Comparison of ENCODE assay signal across 20 cellular contexts in genomic region chr14:103894034-103894722, GRCh38. TPM values are rescaled to one million over a fixed set of nuclear protein-coding genes. Genes with fewer than 3 reads are reported as not detected.
"Had no signal": no experiment of that assay in that cellular context is flagged by ENCODE, and none has a peak within 500 bp of the region (broad histone marks: within the 10 kb centered on the region; RNA-seq: fewer than 3 reads in every experiment).

No MANE protein-coding gene starts in this region.

- H3K36me3 ChIP-seq: esophagus muscularis mucosa, neutrophil, suprapubic skin, upper lobe of left lung had no signal

- H3K27ac ChIP-seq: esophagus muscularis mucosa, hepatocyte, neutrophil, skin epidermis, suprapubic skin, upper lobe of left lung had no signal

- DNase-seq: activated CD4-positive, alpha-beta T cell treated with anti-CD3 and anti-CD28 coated beads, Interleukin-2, amount 10 ng/mL, durations not matched to agents 7 days and 5 days; activated CD4-positive, CD25-positive, alpha-beta regulatory T cell; activated naive CD8-positive, alpha-beta T cell treated with anti-CD3 and anti-CD28 coated beads for 36 hours; cerebellar nuclear complex; naive B cell; posterior cingulate gyrus; stimulated activated CD4-positive, alpha-beta T cell treated with anti-CD3 and anti-CD28 coated beads, Interleukin-4, amount 100 ng/mL, for 24 hours; stimulated activated CD8-positive, alpha-beta memory T cell treated with anti-CD3 and anti-CD28 coated beads, Interleukin-4, amount 100 ng/mL, for 48 hours; stimulated activated naive CD4-positive, alpha-beta T cell treated with Interleukin-2 at 50 U/mL for 16 hours had no signal

- H3K4me3 ChIP-seq: esophagus muscularis mucosa, hepatocyte, lung, skin epidermis, suprapubic skin, upper lobe of left lung had no signal

- H3K27me3 ChIP-seq: esophagus muscularis mucosa, hepatocyte, neutrophil, suprapubic skin, upper lobe of left lung had no signal

- H3K4me2 ChIP-seq: hepatocyte had no signal

- H3K79me2 ChIP-seq: hepatocyte had no signal

- H3K9me3 ChIP-seq: esophagus muscularis mucosa, neutrophil, suprapubic skin, upper lobe of left lung had no signal

- H2AFZ ChIP-seq: hepatocyte had no signal

RNA-seq across cellular contexts. Expression of gene TDRD9, which starts 34.1 kb away (rescaled TPM):
- total RNA-seq: mesothelial cell of epicardium; T-helper 2 cell treated with Interferon-gamma antibody and Interleukin-4, amounts not matched to agents 100 ng/mL and 5 ng/mL, for 36 hours had no signal

RNA-seq across cellular contexts. Expression of gene RD3L, which starts 48.2 kb away (rescaled TPM):
- total RNA-seq: activated CD4-positive, alpha-beta T cell treated with anti-CD3 and anti-CD28 coated beads, Interleukin-2, amount 10 ng/mL, durations not matched to agents 7 days and 5 days; activated naive CD8-positive, alpha-beta T cell treated with anti-CD3 and anti-CD28 coated beads for 36 hours; dermis microvascular lymphatic vessel endothelial cell; esophagus muscularis mucosa; hepatocyte; kidney epithelial cell; lung; mesothelial cell of epicardium; suprapubic skin; T-helper 2 cell treated with Interferon-gamma antibody and Interleukin-4, amounts not matched to agents 100 ng/mL and 5 ng/mL, for 36 hours; upper lobe of left lung had no signal
- polyA plus RNA-seq: hepatocyte had no signal
